In the genomic region with DNA sequence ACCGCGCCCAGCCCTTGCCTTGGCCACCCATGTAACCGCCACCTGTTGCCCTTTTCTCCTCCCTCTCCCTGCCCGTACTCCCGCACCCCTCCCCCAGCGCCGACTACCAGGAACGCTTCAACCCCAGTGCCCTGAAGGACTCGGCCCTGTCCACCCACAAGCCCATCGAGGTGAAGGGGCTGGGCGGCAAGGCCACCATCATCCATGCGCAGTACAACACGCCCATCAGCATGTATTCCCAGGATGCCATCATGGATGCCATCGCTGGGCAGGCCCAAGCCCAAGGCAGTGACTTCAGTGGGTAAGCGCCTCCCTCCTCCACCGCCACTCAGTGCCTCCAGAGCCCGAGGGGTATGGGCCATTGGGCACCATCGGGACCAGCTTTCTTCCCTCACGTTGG, we compare ENCODE assay signal across 31 cellular contexts. TPM values are rescaled to one million over a fixed set of nuclear protein-coding genes. Genes with fewer than 3 reads are reported as not detected.
DNase-seq lines count a peak whose midpoint lies in the region; ATAC-seq and TF ChIP-seq lines count a peak whose summit lies in the region.
"Had no signal": no experiment of that assay in that cellular context is flagged by ENCODE, and none has a peak within 500 bp of the region (broad histone marks: within the 10 kb centered on the region; RNA-seq: fewer than 3 reads in every experiment).

No MANE protein-coding gene starts in this region.

- no peaks in the 10 kb centered on the region for H3K79me2 ChIP-seq in osteoblast (ENCODE audit: insufficient read depth, low read length)

- intact Hi-C loops in colonic mucosa (cut with DNase I), result no loop called here
- intact Hi-C loops in left ventricle myocardium inferior (cut with micrococcal nuclease), result no loop called here
- intact Hi-C loops in tibial artery (cut with DNase I; ENCODE audit: low total_unique reads), result no loop called here

- H3K9me3 ChIP-seq in colonic mucosa (no peaks in the 10 kb centered on the region), left ventricle myocardium inferior (replicated peaks) (no peaks in the 10 kb centered on the region), osteoblast (ENCODE audit: low read depth, low read length) (no peaks in the 10 kb centered on the region), tibial artery (no peaks in the 10 kb centered on the region)
- H3K9me3 ChIP-seq: BLaER1, pancreas, upper lobe of left lung had no signal

- no peak for DNase-seq in colonic mucosa
- DNase-seq in left ventricle myocardium inferior, result peak; percentile 67
- no peak for DNase-seq in osteoblast (ENCODE audit: insufficient read length, low spot score, missing footprints)
- no peak for DNase-seq in tibial artery
- DNase-seq in NCI-H1694 treated with DMSO at 0.1 percent for 48 hours (lab: John Stamatoyannopoulos, UW), result no peak
- DNase-seq in NCI-H1436 (lab: John Stamatoyannopoulos, UW), result no peak
- DNase-seq: activated CD8-positive, alpha-beta memory T cell treated with anti-CD3 and anti-CD28 coated beads, Interleukin-2, amount 10 ng/mL, durations not matched to agents 7 days and 5 days; activated gamma-delta T cell; activated naive CD8-positive, alpha-beta T cell treated with anti-CD3 and anti-CD28 coated beads, Interleukin-2, amount 10 ng/mL, durations not matched to agents 7 days and 5 days; activated T-cell treated with anti-CD3 and anti-CD28 coated beads, Interleukin-2, amount 50 U/mL, for 4 hours; central memory CD4-positive, alpha-beta T cell; dermis blood vessel endothelial cell; DMS153; endodermal cell; H9; KG1; NCI-H1417; NCI-H2081 treated with DMSO at 0.1 percent for 48 hours; NCI-H748 treated with DMSO at 0.1 percent for 48 hours; pancreas; RPMI8226; stimulated activated CD4-positive, alpha-beta T cell treated with anti-CD3 and anti-CD28 coated beads, Interleukin-4, amount 100 ng/mL, for 1 hour; T-helper 17 cell; upper lobe of left lung had no signal

- H3K27me3 ChIP-seq in colonic mucosa (no peaks in the 10 kb centered on the region), left ventricle myocardium inferior (ENCODE audit: low read depth) (peaks cover 44% of the 10 kb centered on the region), osteoblast (ENCODE audit: insufficient read depth, low read length) (no peaks in the 10 kb centered on the region), tibial artery (no peaks in the 10 kb centered on the region)
- H3K27me3 ChIP-seq: BLaER1, pancreas, upper lobe of left lung had no signal

- no peak for TF ChIP-seq CTCF in colonic mucosa (IDR thresholded peaks at IDR 0.05)
- TF ChIP-seq CTCF in left ventricle myocardium inferior (IDR thresholded peaks at IDR 0.05; ENCODE audit: borderline replicate concordance), result no peak
- TF ChIP-seq CTCF in osteoblast (IDR thresholded peaks at IDR 0.05; ENCODE audit: extremely low read depth, low read depth, low read length), result no peak
- no peak for TF ChIP-seq CTCF in tibial artery (IDR thresholded peaks at IDR 0.05)

- H3K4me3 ChIP-seq in colonic mucosa (no peak overlapping the region), left ventricle myocardium inferior (no peak overlapping the region), osteoblast (ENCODE audit: insufficient read depth, low read length) (no peak overlapping the region), tibial artery (no peak overlapping the region)
- H3K4me3 ChIP-seq: BLaER1, pancreas, upper lobe of left lung had no signal

- H3K27ac ChIP-seq in colonic mucosa, result peak overlapping the region; percentile 36
- H3K27ac ChIP-seq in left ventricle myocardium inferior (replicated peaks), result peak overlapping the region; percentile 98
- H3K27ac ChIP-seq in osteoblast (ENCODE audit: low read depth, low read length), result peak overlapping the region; percentile 6
- peak overlapping the region; percentile 82 to 89 for H3K27ac ChIP-seq in tibial artery
- H3K27ac ChIP-seq: BLaER1, HL-60, pancreas, upper lobe of left lung had no signal

- no peak overlapping the region for H2AFZ ChIP-seq in osteoblast (ENCODE audit: low read length)

- H3K4me2 ChIP-seq in osteoblast (ENCODE audit: insufficient read depth, low read length), result no peak overlapping the region
- H3K4me2 ChIP-seq: BLaER1 had no signal

- ATAC-seq in GM19023 (IDR thresholded peaks at IDR 0.05; ENCODE audit: unreplicated experiment), result no peak
- ATAC-seq: activated CD8-positive, alpha-beta memory T cell treated with anti-CD3 and anti-CD28 coated beads, Interleukin-2, amount 10 ng/mL, durations not matched to agents 7 days and 5 days; activated T-cell treated with anti-CD3 and anti-CD28 coated beads, Interleukin-2, amount 50 U/mL, for 4 hours; pancreas; T-helper 17 cell had no signal

- H4K20me1 ChIP-seq in osteoblast (ENCODE audit: insufficient read depth, low read length), result no peaks in the 10 kb centered on the region
- H4K20me1 ChIP-seq: BLaER1 had no signal

- H3K4me1 ChIP-seq in colonic mucosa (no peaks in the 10 kb centered on the region), left ventricle myocardium inferior (peaks cover 43% of the 10 kb centered on the region), osteoblast (ENCODE audit: insufficient read depth, low read length) (peaks cover 19% of the 10 kb centered on the region), tibial artery (peaks cover 0 to 99% (median 68%) of the 10 kb centered on the region in 4 donors)
- H3K4me1 ChIP-seq: BLaER1, pancreas had no signal

- H3K36me3 ChIP-seq in colonic mucosa, result no peaks in the 10 kb centered on the region
- H3K36me3 ChIP-seq in left ventricle myocardium inferior, result no peaks in the 10 kb centered on the region
- H3K36me3 ChIP-seq in osteoblast (ENCODE audit: insufficient read depth, low read length), result no peaks in the 10 kb centered on the region
- H3K36me3 ChIP-seq in tibial artery, result peaks cover 12 to 18% (median 16%) of the 10 kb centered on the region in 3 donors
- H3K36me3 ChIP-seq: BLaER1, pancreas, upper lobe of left lung had no signal

- no peak overlapping the region for H3K9ac ChIP-seq in colonic mucosa (ENCODE audit: low read depth in 2 of 2, low read length in 2 of 2)
- H3K9ac ChIP-seq: BLaER1 had no signal

RNA-seq across cellular contexts. Expression of gene LDB3, which starts 18.7 kb away (rescaled TPM):
- total RNA-seq in colonic mucosa (1 to 10 TPM in 1 of 2 donors, under 1 TPM in 1; 0.72 to 4.7 TPM), left ventricle myocardium inferior (1,542 TPM), osteoblast (under 0.01 TPM in 2 replicates)
- total RNA-seq: activated naive CD8-positive, alpha-beta T cell treated with anti-CD3 and anti-CD28 coated beads, Interleukin-2, amount 10 ng/mL, durations not matched to agents 7 days and 5 days; dermis blood vessel endothelial cell; lung microvascular endothelial cell; T-helper 17 cell had no signal

RNA-seq across cellular contexts. Expression of gene OPN4, which starts 32.6 kb away (rescaled TPM):
- not detected for total RNA-seq in colonic mucosa
- total RNA-seq in left ventricle myocardium inferior, result 0.25 TPM
- total RNA-seq in osteoblast, result not detected in 2 replicates
- total RNA-seq: activated CD8-positive, alpha-beta memory T cell treated with anti-CD3 and anti-CD28 coated beads, Interleukin-2, amount 10 ng/mL, durations not matched to agents 7 days and 5 days; activated naive CD8-positive, alpha-beta T cell treated with anti-CD3 and anti-CD28 coated beads, Interleukin-2, amount 10 ng/mL, durations not matched to agents 7 days and 5 days; activated T-cell treated with anti-CD3 and anti-CD28 coated beads, Interleukin-2, amount 50 U/mL, for 4 hours; astrocyte; dermis blood vessel endothelial cell; endodermal cell; H9; lung microvascular endothelial cell; MCF 10A; mucosa of gallbladder; pancreas; T-helper 17 cell; upper lobe of left lung had no signal

Comparison
In these comparisons a context has a peak if more than half of its experiments do, and no peak if none do; other contexts are left out.
1. H3K27ac ChIP-seq: peak in every context shown above with its lines; median percentile 98 in left ventricle myocardium inferior; 86 in tibial artery; 36 in colonic mucosa; 6 in osteoblast.
2. RNA of gene LDB3, which starts 18.7 kb away (total RNA-seq): 1,542 TPM in left ventricle myocardium inferior (single experiment); 0.72 to 4.7 TPM in colonic mucosa and under 0.01 TPM in osteoblast; every median in the first group is over 100 times any median in the second.